Comparison of ENCODE assay signal across 19 cellular contexts in the genomic region with DNA sequence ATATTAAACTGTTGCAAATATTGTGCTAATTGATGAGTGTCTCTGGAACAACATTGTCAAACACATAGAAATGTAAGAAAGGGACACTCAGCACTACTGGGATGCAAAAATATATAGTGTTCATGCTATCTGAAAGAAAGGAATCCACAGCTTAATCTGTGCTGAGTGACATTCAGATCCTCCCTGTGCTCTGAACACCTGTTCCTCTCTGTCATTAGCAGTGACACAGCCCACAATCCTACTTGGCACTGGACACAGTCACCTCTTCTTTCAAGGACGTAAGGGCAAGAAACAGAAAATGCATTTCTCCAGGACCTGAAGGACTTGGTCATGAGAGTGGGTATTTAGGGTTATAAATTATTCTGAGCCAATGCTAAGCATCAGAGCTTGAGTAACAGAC.
"Had no signal": no experiment of that assay in that cellular context is flagged by ENCODE, and none has a peak within 500 bp of the region (broad histone marks: within the 10 kb centered on the region; RNA-seq: fewer than 3 reads in every experiment).

No MANE protein-coding gene starts in this region.

- H3K27ac ChIP-seq: lower lobe of right lung, ovary, spleen, suprapubic skin, thoracic aorta, tibial artery, upper lobe of right lung had no signal

- H3K4me3 ChIP-seq: lower lobe of right lung, ovary, spleen, suprapubic skin, thoracic aorta, tibial artery, upper lobe of right lung had no signal

- H3K4me1 ChIP-seq: lower lobe of right lung, spleen, suprapubic skin, tibial artery, upper lobe of right lung had no signal

- DNase-seq: hippocampal formation; kidney glomerular epithelial cell; left cardiac atrium; lower lobe of right lung; mammary epithelial cell; mesenchymal stem cell; naive thymus-derived CD4-positive, alpha-beta T cell; ovary; retina; right cardiac atrium; small intestine; spleen; stimulated activated CD4-positive, alpha-beta T cell treated with anti-CD3 and anti-CD28 coated beads, Interleukin-4, amount 100 ng/mL, for 24 hours; stimulated activated naive CD4-positive, alpha-beta T cell; tibial artery; trophoblast cell; upper lobe of right lung had no signal

- H3K27me3 ChIP-seq: ovary, suprapubic skin, tibial artery, upper lobe of right lung had no signal

- H3K36me3 ChIP-seq: lower lobe of right lung, ovary, spleen, suprapubic skin, thoracic aorta, tibial artery, upper lobe of right lung had no signal

- H3K9me3 ChIP-seq: lower lobe of right lung, ovary, thoracic aorta, upper lobe of right lung had no signal
